In genomic region chr6:37926661-37927060, GRCh38 we compare ENCODE assay signal across 21 cellular contexts.
"Had no signal": no experiment of that assay in that cellular context is flagged by ENCODE, and none has a peak within 500 bp of the region (broad histone marks: within the 10 kb centered on the region; RNA-seq: fewer than 3 reads in every experiment).

No MANE protein-coding gene starts in this region.

- H3K9me3 Mint-ChIP-seq: IgD-negative memory B cell had no signal

- H3K27ac Mint-ChIP-seq: IgD-negative memory B cell had no signal

- H3K27me3 Mint-ChIP-seq: IgD-negative memory B cell had no signal

- ATAC-seq: K562, SK-N-SH treated with all-trans-retinoic acid at 6 μM for 48 hours had no signal

- H3K9ac ChIP-seq: KMS-11 had no signal

- H3K9me3 ChIP-seq: SJCRH30 had no signal

- H3K27ac ChIP-seq: KMS-11, SJCRH30 had no signal

- H3K4me3 ChIP-seq: K562, SJCRH30 had no signal

- H3K4me2 ChIP-seq: KMS-11 had no signal

- H3K4me1 ChIP-seq: SJCRH30 had no signal

- H3K27me3 ChIP-seq: SJCRH30 had no signal

- DNase-seq: Kasumi-1, MM.1S, NCI-H1092 treated with DMSO at 0.1 percent for 48 hours, NCI-H1436, NCI-H187, NCI-H2029, NCI-H2081 treated with DMSO at 0.1 percent for 48 hours, NCI-H2171, NCI-H226, NCI-H446, NCI-H510A, NCI-H524 treated with DMSO at 0.1 percent for 48 hours, NCI-H69, NCI-H774, RPMI8226, SHP77 treated with DMSO at 0.1 percent for 48 hours, SJCRH30 had no signal
